ENCODE assay signal across 17 cellular contexts in genomic region chr2:109722026-109722425, GRCh38.
DNase-seq lines count a peak whose midpoint lies in the region; ATAC-seq and TF ChIP-seq lines count a peak whose summit lies in the region.
"Had no signal": no experiment of that assay in that cellular context is flagged by ENCODE, and none has a peak within 500 bp of the region (broad histone marks: within the 10 kb centered on the region; RNA-seq: fewer than 3 reads in every experiment).

No MANE protein-coding gene starts in this region.

- H3K36me3 ChIP-seq in esophagus muscularis mucosa = no peaks in the 10 kb centered on the region
- H3K36me3 ChIP-seq: neural progenitor cell had no signal

- CTCF ChIA-PET in activated naive CD4-positive, alpha-beta T cell treated with anti-CD3 and anti-CD28 coated beads for 36 hours (lab: Charles Lee) = no interaction called here

- H3K27me3 ChIP-seq in esophagus muscularis mucosa = no peaks in the 10 kb centered on the region
- H3K27me3 ChIP-seq: neural progenitor cell had no signal

- DNase-seq in T-helper 2 cell treated with Interferon-gamma antibody and Interleukin-4, amounts not matched to agents 5 μg/mL and 100 μg/mL, for 36 hours (ENCODE audit: low spot score) = peak; percentile 0
- no peak for DNase-seq in T-helper 2 cell
- peak; percentile 70 for DNase-seq in esophagus muscularis mucosa (ENCODE audit: extremely low spot score)
- peak; percentile 77 to 87 for DNase-seq in lower leg skin (ENCODE audit: low spot score in 2 of 2)
- peak; percentile 18 for DNase-seq in type B pancreatic cell (ENCODE audit: extremely low spot score, unreplicated experiment)
- DNase-seq in foreskin fibroblast = no peak
- DNase-seq in activated naive CD4-positive, alpha-beta T cell treated with anti-CD3 and anti-CD28 coated beads for 36 hours = no peak
- DNase-seq: activated CD4-positive, alpha-beta memory T cell treated with anti-CD3 and anti-CD28 coated beads for 36 hours; activated effector memory CD4-positive, alpha-beta T cell treated with anti-CD3 and anti-CD28 coated beads, Interleukin-2, amount 50 U/mL, for 16 hours; GDM1; NCI-H1417 treated with DMSO at 0.1 percent for 48 hours; NCI-H774; stimulated activated CD4-positive, alpha-beta T cell treated with anti-CD3 and anti-CD28 coated beads, Interleukin-12 subunit alpha, Interleukin-12 subunit beta, amount 100 ng/mL, for 4 hours; substantia nigra; T1000 had no signal

- 61% methylated on average over 5 of the region's 5 CpGs for WGBS in esophagus muscularis mucosa
- WGBS in lower leg skin, 2 donors = 35 to 51% methylated on average over 5 of the region's 5 CpGs

- H3K4me3 Mint-ChIP-seq in T-helper 2 cell treated with Interferon-gamma antibody and Interleukin-4, amounts not matched to agents 5 μg/mL and 100 μg/mL, for 36 hours = no peak overlapping the region
- no peak overlapping the region for H3K4me3 Mint-ChIP-seq in type B pancreatic cell
- no peak overlapping the region for H3K4me3 Mint-ChIP-seq in activated naive CD4-positive, alpha-beta T cell treated with anti-CD3 and anti-CD28 coated beads for 36 hours
- H3K4me3 Mint-ChIP-seq: activated CD4-positive, alpha-beta memory T cell treated with anti-CD3 and anti-CD28 coated beads for 36 hours had no signal

- TF ChIP-seq CTCF in esophagus muscularis mucosa (IDR thresholded peaks at IDR 0.05) (no peak), lower leg skin (IDR thresholded peaks at IDR 0.05) (no peak), type B pancreatic cell (conservative IDR thresholded peaks at IDR 0.05) (no peak), foreskin fibroblast (IDR thresholded peaks at IDR 0.05; ENCODE audit: low read depth, low read length) (no peak)

- no peaks in the 10 kb centered on the region for H3K9me3 ChIP-seq in esophagus muscularis mucosa

- H3K9me3 Mint-ChIP-seq in T-helper 2 cell treated with Interferon-gamma antibody and Interleukin-4, amounts not matched to agents 5 μg/mL and 100 μg/mL, for 36 hours = no peaks in the 10 kb centered on the region
- H3K9me3 Mint-ChIP-seq in type B pancreatic cell = peaks cover 4% of the 10 kb centered on the region
- no peaks in the 10 kb centered on the region for H3K9me3 Mint-ChIP-seq in activated naive CD4-positive, alpha-beta T cell treated with anti-CD3 and anti-CD28 coated beads for 36 hours
- H3K9me3 Mint-ChIP-seq: activated CD4-positive, alpha-beta memory T cell treated with anti-CD3 and anti-CD28 coated beads for 36 hours had no signal

- TF ChIP-seq EP300 in esophagus muscularis mucosa (IDR thresholded peaks at IDR 0.05) = no peak

- H3K36me3 Mint-ChIP-seq in T-helper 2 cell treated with Interferon-gamma antibody and Interleukin-4, amounts not matched to agents 5 μg/mL and 100 μg/mL, for 36 hours (ENCODE audit: low read depth) = no peaks in the 10 kb centered on the region
- H3K36me3 Mint-ChIP-seq in type B pancreatic cell = no peaks in the 10 kb centered on the region
- H3K36me3 Mint-ChIP-seq in activated naive CD4-positive, alpha-beta T cell treated with anti-CD3 and anti-CD28 coated beads for 36 hours (ENCODE audit: low read depth) = no peaks in the 10 kb centered on the region
- H3K36me3 Mint-ChIP-seq: activated CD4-positive, alpha-beta memory T cell treated with anti-CD3 and anti-CD28 coated beads for 36 hours; neural progenitor cell had no signal

- H3K4me3 ChIP-seq in esophagus muscularis mucosa = no peak overlapping the region
- H3K4me3 ChIP-seq in lower leg skin (ENCODE audit: low read depth, poor library complexity, severe bottlenecking) = no peak overlapping the region
- H3K4me3 ChIP-seq in foreskin fibroblast (ENCODE audit: low read depth in 1 of 2, low read length in 2 of 2) = no peak overlapping the region
- H3K4me3 ChIP-seq: neural progenitor cell had no signal

- no peak overlapping the region for H3K27ac ChIP-seq in esophagus muscularis mucosa (replicated peaks in 1 of 4)
- H3K27ac ChIP-seq: neural progenitor cell had no signal

- no peak overlapping the region for H3K27ac Mint-ChIP-seq in T-helper 2 cell treated with Interferon-gamma antibody and Interleukin-4, amounts not matched to agents 5 μg/mL and 100 μg/mL, for 36 hours
- H3K27ac Mint-ChIP-seq in type B pancreatic cell = no peak overlapping the region
- no peak overlapping the region for H3K27ac Mint-ChIP-seq in activated naive CD4-positive, alpha-beta T cell treated with anti-CD3 and anti-CD28 coated beads for 36 hours
- H3K27ac Mint-ChIP-seq: activated CD4-positive, alpha-beta memory T cell treated with anti-CD3 and anti-CD28 coated beads for 36 hours; neural progenitor cell had no signal

- TF ChIP-seq POLR2A in esophagus muscularis mucosa (IDR thresholded peaks at IDR 0.05; ENCODE audit: low read depth) (no peak), lower leg skin (IDR thresholded peaks at IDR 0.05) (no peak)

- H3K27me3 Mint-ChIP-seq in T-helper 2 cell treated with Interferon-gamma antibody and Interleukin-4, amounts not matched to agents 5 μg/mL and 100 μg/mL, for 36 hours (ENCODE audit: low read depth) = peaks cover 5% of the 10 kb centered on the region
- H3K27me3 Mint-ChIP-seq in type B pancreatic cell = no peaks in the 10 kb centered on the region
- peaks cover 18% of the 10 kb centered on the region for H3K27me3 Mint-ChIP-seq in activated naive CD4-positive, alpha-beta T cell treated with anti-CD3 and anti-CD28 coated beads for 36 hours (ENCODE audit: low read depth)

- peaks cover 0 to 5% (median 0%) of the 10 kb centered on the region in 4 donors for H3K4me1 ChIP-seq in esophagus muscularis mucosa
- H3K4me1 ChIP-seq: neural progenitor cell had no signal

- no peaks in the 10 kb centered on the region for H3K4me1 Mint-ChIP-seq in T-helper 2 cell treated with Interferon-gamma antibody and Interleukin-4, amounts not matched to agents 5 μg/mL and 100 μg/mL, for 36 hours (ENCODE audit: low read depth)
- H3K4me1 Mint-ChIP-seq in type B pancreatic cell (ENCODE audit: unreplicated experiment) = peaks cover 18% of the 10 kb centered on the region
- H3K4me1 Mint-ChIP-seq in activated naive CD4-positive, alpha-beta T cell treated with anti-CD3 and anti-CD28 coated beads for 36 hours (ENCODE audit: low read depth) = no peaks in the 10 kb centered on the region

- ATAC-seq in GM21619 (IDR thresholded peaks at IDR 0.05; ENCODE audit: unreplicated experiment) = no peak

- intact Hi-C loops in esophagus muscularis mucosa (cut with DNase I) (no loop called here), lower leg skin (cut with DNase I; ENCODE audit: low total_unique reads) (no loop called here)
- intact Hi-C loops in activated naive CD4-positive, alpha-beta T cell treated with anti-CD3 and anti-CD28 coated beads for 36 hours (cut with micrococcal nuclease) = no loop called here

Comparison
In these comparisons a context has a peak if more than half of its experiments do, and no peak if none do; other contexts are left out.
1. DNase-seq: peak in T-helper 2 cell treated with Interferon-gamma antibody and Interleukin-4, amounts not matched to agents 5 μg/mL and 100 μg/mL, for 36 hours (single experiment), esophagus muscularis mucosa (single experiment), lower leg skin (2 of 2) and type B pancreatic cell (single experiment); none in T-helper 2 cell (0 of 5), foreskin fibroblast (0 of 2) and activated naive CD4-positive, alpha-beta T cell treated with anti-CD3 and anti-CD28 coated beads for 36 hours (single experiment).